23 cellular contexts compared by ENCODE assay signal in genomic region chr6:129863664-129864063, GRCh38. TPM values are rescaled to one million over a fixed set of nuclear protein-coding genes. Genes with fewer than 3 reads are reported as not detected.
DNase-seq lines count a peak whose midpoint lies in the region; ATAC-seq and TF ChIP-seq lines count a peak whose summit lies in the region.
"Had no signal": no experiment of that assay in that cellular context is flagged by ENCODE, and none has a peak within 500 bp of the region (broad histone marks: within the 10 kb centered on the region; RNA-seq: fewer than 3 reads in every experiment).

No MANE protein-coding gene starts in this region.

- no peaks in the 10 kb centered on the region for H4K20me1 ChIP-seq in mammary epithelial cell (ENCODE audit: insufficient read depth, low read length)

- BruUV-seq in mammary epithelial cell (replicated peaks; lab: Mats Ljungman, UMichigan): no TSS peak

- H3K4me3 ChIP-seq in MG63: no peak overlapping the region
- H3K4me3 ChIP-seq in mammary epithelial cell (replicated peaks in 1 of 3; ENCODE audit: insufficient read depth in 1 of 3, low read depth in 2 of 3, low read length in 3 of 3): no peak overlapping the region
- H3K4me3 ChIP-seq in uterus: no peak overlapping the region
- no peak overlapping the region for H3K4me3 ChIP-seq in right atrium auricular region
- H3K4me3 ChIP-seq: colonic mucosa, lung, pancreas, SK-N-MC, skin epidermis had no signal

- peak; percentile 98 for DNase-seq in ELR (ENCODE audit: low read depth)
- peak; percentile 69 for DNase-seq in MG63
- DNase-seq in mammary epithelial cell: peak; percentile 88
- peak; percentile 47 for DNase-seq in kidney glomerular epithelial cell (lab: John Stamatoyannopoulos, UW)
- no peak for DNase-seq in uterus
- DNase-seq in right atrium auricular region (ENCODE audit: low spot score): no peak
- DNase-seq in G401 (ENCODE audit: low spot score): no peak
- DNase-seq: activated CD4-positive, alpha-beta T cell treated with anti-CD3 and anti-CD28 coated beads for 4 hours; activated CD8-positive, alpha-beta memory T cell treated with anti-CD3 and anti-CD28 coated beads, Interleukin-2, amount 50 U/mL, for 4 hours; activated effector memory CD4-positive, alpha-beta T cell treated with anti-CD3 and anti-CD28 coated beads, Interleukin-2, amount 50 U/mL, for 16 hours; anterior cingulate cortex; colonic mucosa; glutamatergic neuron; naive B cell; NCI-H2029 treated with DMSO at 0.1 percent for 48 hours; NCI-H510A treated with DMSO at 0.1 percent for 48 hours; pancreas; stimulated activated CD4-positive, alpha-beta T cell treated with anti-CD3 and anti-CD28 coated beads, Interleukin-4, amount 100 ng/mL, for 4 hours had no signal

- intact Hi-C loops in mammary epithelial cell (cut with micrococcal nuclease): no loop called here
- intact Hi-C loops in uterus (cut with DNase I; ENCODE audit: low total_unique reads): no loop called here

- TF ChIP-seq POLR2A in uterus (IDR thresholded peaks at IDR 0.05): no peak

- TF ChIP-seq CTCF in mammary epithelial cell (conservative IDR thresholded peaks at IDR 0.05 in 1 of 2, IDR thresholded peaks at IDR 0.05 in 1 of 2; ENCODE audit: extremely low read depth in 1 of 2, insufficient read depth in 1 of 2, low read depth in 1 of 2, low read length in 2 of 2): no peak
- TF ChIP-seq CTCF in uterus (IDR thresholded peaks at IDR 0.05): no peak
- no peak for TF ChIP-seq CTCF in right atrium auricular region (IDR thresholded peaks at IDR 0.05)

- H3K27me3 ChIP-seq in MG63 (no peaks in the 10 kb centered on the region), mammary epithelial cell (ENCODE audit: insufficient read depth, low read length) (no peaks in the 10 kb centered on the region), uterus (no peaks in the 10 kb centered on the region), right atrium auricular region (no peaks in the 10 kb centered on the region)
- H3K27me3 ChIP-seq: colonic mucosa, pancreas had no signal

- H3K9ac ChIP-seq in mammary epithelial cell (ENCODE audit: insufficient read depth, low read length): no peak overlapping the region

- dilution Hi-C loops in mammary epithelial cell (cut with HindIII; ENCODE audit: low sequenced_read_pairs): no loop called here

- H3K4me1 ChIP-seq in mammary epithelial cell (ENCODE audit: insufficient read depth, low read length): peaks cover 17% of the 10 kb centered on the region
- no peaks in the 10 kb centered on the region for H3K4me1 ChIP-seq in uterus
- H3K4me1 ChIP-seq in right atrium auricular region: peaks cover 0 to 7% of the 10 kb centered on the region in 2 donors
- H3K4me1 ChIP-seq: colonic mucosa had no signal

- CTCF ChIA-PET in mammary epithelial cell (lab: Charles Lee; ENCODE audit: low non-redundant PET): interaction anchor here (0.6 kb wide), 1 partner anchor 27 kb away, joined by 4 read pairs; no protein-coding TSS in a partner anchor

- no peaks in the 10 kb centered on the region for H3K79me2 ChIP-seq in mammary epithelial cell (ENCODE audit: insufficient read depth, low read length)

- H3K36me3 ChIP-seq in MG63 (no peaks in the 10 kb centered on the region), mammary epithelial cell (ENCODE audit: insufficient read depth, low read length) (no peaks in the 10 kb centered on the region), uterus (no peaks in the 10 kb centered on the region), right atrium auricular region (no peaks in the 10 kb centered on the region)
- H3K36me3 ChIP-seq: colonic mucosa, pancreas had no signal

- ATAC-seq in HG03457 (IDR thresholded peaks at IDR 0.05; ENCODE audit: unreplicated experiment): no peak
- ATAC-seq: pancreas had no signal

- no peak overlapping the region for H2AFZ ChIP-seq in mammary epithelial cell (ENCODE audit: low read depth, low read length)

- H3K4me2 ChIP-seq in mammary epithelial cell (ENCODE audit: insufficient read depth, low read depth, low read length): no peak overlapping the region

- H3K27ac ChIP-seq in mammary epithelial cell (ENCODE audit: insufficient read depth, low read depth, low read length) (peak overlapping the region; percentile 78), uterus (no peak overlapping the region), right atrium auricular region (no peak overlapping the region)
- H3K27ac ChIP-seq: colonic mucosa, pancreas, SK-N-MC, skin epidermis had no signal

- WGBS in mammary epithelial cell (ENCODE audit: low coverage, missing lambda C conversion rate): 76% methylated on average over 5 of the region's 6 CpGs

- no peaks in the 10 kb centered on the region; the same call in 1 of the 2 replicates for H3K9me3 ChIP-seq in MG63
- no peaks in the 10 kb centered on the region for H3K9me3 ChIP-seq in mammary epithelial cell (replicated peaks; ENCODE audit: insufficient read depth, low read length)
- no peaks in the 10 kb centered on the region for H3K9me3 ChIP-seq in uterus
- H3K9me3 ChIP-seq in right atrium auricular region: no peaks in the 10 kb centered on the region
- H3K9me3 ChIP-seq: colonic mucosa, pancreas had no signal

- in situ Hi-C loops in mammary epithelial cell (cut with MboI; ENCODE audit: low sequenced_read_pairs in 2 of 2): no loop called here
- in situ Hi-C loops in G401 (cut with HindIII; ENCODE audit: low sequenced_read_pairs): no loop called here

RNA-seq across cellular contexts. Expression of gene TMEM244, which starts 2.5 kb away (rescaled TPM):
- not detected in 2 replicates for total RNA-seq in MG63 (2014; rRNA removed; shearing (Covaris generic); ENCODE audit: low replicate concordance)
- total RNA-seq in mammary epithelial cell (not detected), uterus (not detected), right atrium auricular region (not detected)
- polyA plus RNA-seq in mammary epithelial cell: not detected
- polyA minus RNA-seq in mammary epithelial cell: not detected
- total RNA-seq in G401 (2014; rRNA removed; shearing (Covaris generic)): not detected in 2 replicates
- total RNA-seq: colonic mucosa, lung, pancreas had no signal
- polyA plus RNA-seq: BJ, lung, pancreas had no signal

Comparison
In these comparisons a context has a peak if more than half of its experiments do, and no peak if none do; other contexts are left out.
1. DNase-seq: peak in ELR (single experiment), MG63 (single experiment), mammary epithelial cell (single experiment) and kidney glomerular epithelial cell (single experiment); none in uterus (0 of 2), right atrium auricular region (single experiment) and G401 (single experiment).